ENCODE assay signal across 8 cellular contexts in the genomic region with DNA sequence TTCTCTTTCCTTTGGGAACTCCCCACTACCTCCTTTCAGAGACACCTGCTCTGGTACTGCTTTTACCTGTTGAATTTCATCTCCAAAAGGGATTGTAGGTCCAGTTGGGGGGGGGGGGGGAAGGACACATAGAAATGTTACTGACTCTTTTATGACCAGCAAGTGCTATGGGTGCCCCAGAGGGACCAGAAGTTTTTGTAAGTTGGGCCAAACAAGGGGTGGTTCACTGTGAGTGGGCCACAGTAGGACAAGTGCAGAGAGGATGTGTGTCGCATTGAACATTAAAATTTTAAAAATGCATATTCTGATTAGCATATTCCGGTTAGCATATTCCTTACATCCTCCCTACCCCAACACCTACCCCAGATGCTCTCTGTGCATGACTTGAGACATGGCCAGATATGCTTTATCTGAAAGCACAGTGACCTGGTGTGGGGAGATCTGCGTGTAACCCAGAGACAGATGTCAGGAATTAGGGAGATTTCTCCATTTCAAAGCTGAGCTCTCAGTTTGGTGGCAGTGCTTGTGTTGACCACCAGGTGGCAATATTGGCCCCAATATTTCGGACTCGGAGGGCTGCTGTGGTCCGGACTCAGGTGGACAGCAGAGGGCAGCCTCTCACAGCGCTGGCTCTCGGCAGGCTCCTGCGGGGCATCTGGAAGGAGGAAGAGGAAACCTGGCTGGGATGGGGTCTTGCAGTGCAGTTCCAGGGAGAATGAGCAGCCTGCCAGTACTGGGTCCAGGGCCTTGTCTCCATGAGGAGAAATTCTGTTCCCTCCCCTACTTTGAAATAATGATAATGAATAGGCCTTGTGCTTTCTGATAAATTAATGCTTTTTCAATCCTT. TPM values are rescaled to one million over a fixed set of nuclear protein-coding genes. Genes with fewer than 3 reads are reported as not detected.
DNase-seq lines count a peak whose midpoint lies in the region; ATAC-seq and TF ChIP-seq lines count a peak whose summit lies in the region.

No MANE protein-coding gene starts in this region.

- H3K27ac Mint-ChIP-seq in T-helper 17 cell, result peak overlapping the region; percentile 88

- DNase-seq in GM12865 (ENCODE audit: low read depth) (peak; percentile 89), NCI-H1930 (lab: John Stamatoyannopoulos, UW) (peak; percentile 62 to 80), T-helper 17 cell (peak; percentile 59 to 67 (median 66)), amniotic epithelial cell (ENCODE audit: low read depth) (peak; percentile 78), heart right ventricle (peak; percentile 87 to 90), pulmonary artery endothelial cell (ENCODE audit: low read depth, low spot score) (peak; percentile 59), aorta (peak; percentile 94 to 95)

- ATAC-seq in HG02885 (IDR thresholded peaks at IDR 0.05; ENCODE audit: poor library complexity, unreplicated experiment) (peak; percentile 88), T-helper 17 cell (peak; percentile 88), heart right ventricle (peak; percentile 71 to 92 (median 88)), aorta (ENCODE audit: low FRiP score) (peak; percentile 94)

- 20 to 21% methylated on average over 9 of the region's 9 CpGs for WGBS in heart right ventricle, 2 donors
- WGBS in aorta, 2 donors, result 19 to 21% methylated on average over 9 of the region's 9 CpGs

- intact Hi-C loops in heart right ventricle (cut with DNase I), result loop anchor here (1.0 to 10.0 kb wide), 9 partner anchors 37 to 184 kb away; partner anchors contain the start of genes BCL2L2 (in 1 of the 10), PPP1R3E (in 1 of the 10) and SLC7A8 (in 1 of the 10)
- intact Hi-C loops in aorta (cut with DNase I), result loop anchor here (1.0 to 10.0 kb wide), 3 partner anchors 63 to 174 kb away; partner anchors contain the start of gene SLC7A8 (in 1 of the 2)

- H3K4me3 ChIP-seq in GM12865 (ENCODE audit: low read depth, low read length) (no peak overlapping the region), heart right ventricle (no peak overlapping the region), aorta (ENCODE audit: low read length in 2 of 2) (no peak overlapping the region)

- H3K27me3 ChIP-seq in heart right ventricle, result peaks cover 0 to 6% (median 0%) of the 10 kb centered on the region in 7 donors
- H3K27me3 ChIP-seq in aorta (ENCODE audit: control insufficient read depth in 1 of 2, insufficient read depth in 2 of 2, low read length in 1 of 2), result no peaks in the 10 kb centered on the region

- H3K4me1 ChIP-seq in heart right ventricle (peaks cover 0 to 50% (median 7%) of the 10 kb centered on the region in 9 donors), aorta (ENCODE audit: control insufficient read depth in 1 of 2, insufficient read depth in 2 of 2, low read length in 2 of 2) (no peaks in the 10 kb centered on the region)

- peak overlapping the region; percentile 77 for H3K4me3 Mint-ChIP-seq in T-helper 17 cell

- H3K4me1 Mint-ChIP-seq in T-helper 17 cell, result peaks cover 30% of the 10 kb centered on the region

- H3K27me3 Mint-ChIP-seq in T-helper 17 cell, result peaks cover 5% of the 10 kb centered on the region

- H3K36me3 ChIP-seq in heart right ventricle (no peaks in the 10 kb centered on the region), aorta (ENCODE audit: control insufficient read depth in 1 of 2, insufficient read depth in 2 of 2, low read length in 1 of 2) (no peaks in the 10 kb centered on the region)

- H3K27ac ChIP-seq in heart right ventricle (peak overlapping the region in 5 of 10 donors; percentile 0 to 80 (median 10)), aorta (ENCODE audit: low read depth in 1 of 2, low read length in 2 of 2) (no peak overlapping the region)

- no peaks in the 10 kb centered on the region for H3K36me3 Mint-ChIP-seq in T-helper 17 cell (ENCODE audit: low read depth)

- TF ChIP-seq CTCF in GM12865 (IDR thresholded peaks at IDR 0.05; ENCODE audit: insufficient read depth, low read depth, low read length, missing control alignments) (peak; percentile 99), heart right ventricle (IDR thresholded peaks at IDR 0.05) (peak in 8 of 9 donors; percentile 100)

- no peaks in the 10 kb centered on the region for H3K9me3 ChIP-seq in T-helper 17 cell (ENCODE audit: control insufficient read depth, low read length, poor library complexity, severe bottlenecking)
- no peaks in the 10 kb centered on the region for H3K9me3 ChIP-seq in heart right ventricle
- no peaks in the 10 kb centered on the region for H3K9me3 ChIP-seq in aorta (ENCODE audit: control insufficient read depth, low read length)

RNA-seq across cellular contexts. Expression of gene CEBPE, which starts 1.6 kb away (rescaled TPM):
- under 1 TPM in 1 of 2 donors, not detected in 1; 0.25 TPM for total RNA-seq in T-helper 17 cell
- under 1 TPM in 1 of 10 donors, not detected in 9; 0.53 TPM for total RNA-seq in heart right ventricle
- under 1 TPM in 1 of 2 donors, not detected in 1; 0.07 TPM for polyA plus RNA-seq in heart right ventricle
- not detected in 2 replicates for total RNA-seq in pulmonary artery endothelial cell
- total RNA-seq in aorta, result under 1 TPM; 0.29 to 0.33 TPM
- under 1 TPM in 1 of 2 donors, not detected in 1; 0.13 TPM for polyA plus RNA-seq in aorta

RNA-seq across cellular contexts. Expression of gene CIROP, which starts 15.8 kb away (rescaled TPM):
- total RNA-seq in T-helper 17 cell (not detected), heart right ventricle (not detected), pulmonary artery endothelial cell (not detected in 2 replicates), aorta (under 1 TPM in 1 of 2 donors, not detected in 1; 0.18 TPM)
- polyA plus RNA-seq in heart right ventricle (not detected), aorta (not detected)

RNA-seq across cellular contexts. Expression of gene C14orf119, which starts 25.3 kb away (rescaled TPM):
- 10 to 100 TPM; 10.5 to 11.6 TPM for total RNA-seq in T-helper 17 cell
- total RNA-seq in heart right ventricle, result 10 to 100 TPM; 22.3 to 35.9 (median 28.4) TPM
- 10 to 100 TPM in 1 of 2 donors, 1 to 10 TPM in 1; 9.8 to 43.3 TPM for polyA plus RNA-seq in heart right ventricle
- total RNA-seq in pulmonary artery endothelial cell, result 48.5 and 52.5 TPM in 2 replicates
- 10 to 100 TPM; 37.6 to 41.4 TPM for total RNA-seq in aorta
- polyA plus RNA-seq in aorta, result 10 to 100 TPM; 27.8 to 32.2 TPM

RNA-seq across cellular contexts. Expression of gene ACIN1, which starts 25.7 kb away (rescaled TPM):
- total RNA-seq in T-helper 17 cell, result 100 to 1,000 TPM; 264 to 298 TPM
- 10 to 100 TPM; 60.2 to 79.7 (median 68.0) TPM for total RNA-seq in heart right ventricle
- polyA plus RNA-seq in heart right ventricle, result 100 to 1,000 TPM in 1 of 2 donors, 10 to 100 TPM in 1; 35.7 to 119 TPM
- total RNA-seq in pulmonary artery endothelial cell, result 62.8 and 98.6 TPM in 2 replicates
- 100 to 1,000 TPM; 134 to 183 TPM for total RNA-seq in aorta
- polyA plus RNA-seq in aorta, result 100 to 1,000 TPM in 1 of 2 donors, 10 to 100 TPM in 1; 34.1 to 147 TPM
